Comparison of ENCODE assay signal across 1 cellular context in genomic region chr3:105812194-105812586, GRCh38.
TF ChIP-seq lines count a peak whose summit lies in the region.

No MANE protein-coding gene starts in this region.

TF ChIP-seq in IMR-90, 13 proteins besides CTCF, POLR2A, EP300 and RAD21 (continued from another document):
- TF ChIP-seq FOS (IDR thresholded peaks at IDR 0.05; ENCODE audit: low read depth, low read length) = 0 out of 2 replicates have a peak, but pooled peaks have one; percentile 19
- peak; percentile 55; the same call in 1 of the 2 replicates for TF ChIP-seq CEBPB (IDR thresholded peaks at IDR 0.05; ENCODE audit: low read depth, low read length)
